Comparison of ENCODE assay signal across 8 cellular contexts in genomic region chr17:32341857-32342602, GRCh38. TPM values are rescaled to one million over a fixed set of nuclear protein-coding genes. Genes with fewer than 3 reads are reported as not detected.
A peak's percentile ranks its signal among the peaks of the same experiment; 100 is the strongest.
DNase-seq lines count a peak whose midpoint lies in the region; ATAC-seq and TF ChIP-seq lines count a peak whose summit lies in the region.

A gene with protein sequence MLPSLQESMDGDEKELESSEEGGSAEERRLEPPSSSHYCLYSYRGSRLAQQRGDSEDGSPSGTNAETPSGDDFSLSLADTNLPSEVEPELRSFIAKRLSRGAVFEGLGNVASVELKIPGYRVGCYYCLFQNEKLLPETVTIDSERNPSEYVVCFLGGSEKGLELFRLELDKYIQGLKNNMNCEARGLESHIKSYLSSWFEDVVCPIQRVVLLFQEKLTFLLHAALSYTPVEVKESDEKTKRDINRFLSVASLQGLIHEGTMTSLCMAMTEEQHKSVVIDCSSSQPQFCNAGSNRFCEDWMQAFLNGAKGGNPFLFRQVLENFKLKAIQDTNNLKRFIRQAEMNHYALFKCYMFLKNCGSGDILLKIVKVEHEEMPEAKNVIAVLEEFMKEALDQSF (minus strand): TSS chr17:32342173. CDS start chr17:32342139, 34 bp downstream.

- H3K4me3 ChIP-seq in CD8-positive, alpha-beta T cell (ENCODE audit: low read depth, low read length) = peak within 1 kb of the TSS; percentile 48
- H3K4me3 ChIP-seq in Panc1 (ENCODE audit: low read depth in 2 of 2, low read length in 2 of 2) = peak within 1 kb of the TSS; percentile 55 to 64
- H3K4me3 ChIP-seq in esophagus muscularis mucosa = peak within 1 kb of the TSS; percentile 72 to 76 (median 72)
- peak within 1 kb of the TSS; percentile 66 to 82 for H3K4me3 ChIP-seq in muscle layer of duodenum (ENCODE audit: low read depth in 1 of 2, low read length in 2 of 2)

- no peak for TF ChIP-seq CTCF in CD8-positive, alpha-beta T cell (IDR thresholded peaks at IDR 0.05)
- TF ChIP-seq CTCF in Panc1 (IDR thresholded peaks at IDR 0.05) (no peak), esophagus muscularis mucosa (IDR thresholded peaks at IDR 0.05) (no peak)

- H3K9me3 ChIP-seq in CD8-positive, alpha-beta T cell (ENCODE audit: low read length) = no peaks in the 10 kb centered on the region
- no peaks in the 10 kb centered on the region for H3K9me3 ChIP-seq in Panc1 (ENCODE audit: control insufficient read depth, insufficient read depth, low read depth, low read length)
- H3K9me3 ChIP-seq in esophagus muscularis mucosa = no peaks in the 10 kb centered on the region
- no peaks in the 10 kb centered on the region for H3K9me3 ChIP-seq in muscle layer of duodenum (ENCODE audit: control insufficient read depth in 1 of 2, low read length in 2 of 2)

- H3K4me1 Mint-ChIP-seq in CD8-positive, alpha-beta T cell (ENCODE audit: low read depth) = peaks cover 24% of the 10 kb centered on the region
- H3K4me1 Mint-ChIP-seq in activated T-cell treated with anti-CD3 and anti-CD28 coated beads, Interleukin-2, amount 50 U/mL, for 4 hours (ENCODE audit: low read depth) = peaks cover 18% of the 10 kb centered on the region

- no peaks in the 10 kb centered on the region for H3K27me3 Mint-ChIP-seq in CD8-positive, alpha-beta T cell (ENCODE audit: low read depth)
- H3K27me3 Mint-ChIP-seq in activated T-cell treated with anti-CD3 and anti-CD28 coated beads, Interleukin-2, amount 50 U/mL, for 4 hours (ENCODE audit: low read depth) = no peaks in the 10 kb centered on the region

- no peaks in the 10 kb centered on the region for H3K9me3 Mint-ChIP-seq in CD8-positive, alpha-beta T cell
- no peaks in the 10 kb centered on the region for H3K9me3 Mint-ChIP-seq in activated T-cell treated with anti-CD3 and anti-CD28 coated beads, Interleukin-2, amount 50 U/mL, for 4 hours

- no TSS peak for BruUV-seq in Panc1 (replicated peaks; lab: Mats Ljungman, UMichigan)

- TF ChIP-seq EP300 in esophagus muscularis mucosa (IDR thresholded peaks at IDR 0.05) = no peak

- H3K27me3 ChIP-seq in CD8-positive, alpha-beta T cell (ENCODE audit: insufficient read depth, low read length) = no peaks in the 10 kb centered on the region
- no peaks in the 10 kb centered on the region for H3K27me3 ChIP-seq in Panc1 (ENCODE audit: control insufficient read depth, insufficient read depth, low read length)
- H3K27me3 ChIP-seq in esophagus muscularis mucosa = no peaks in the 10 kb centered on the region
- H3K27me3 ChIP-seq in muscle layer of duodenum (ENCODE audit: low read depth, low read length) = no peaks in the 10 kb centered on the region

- H3K4me3 Mint-ChIP-seq in CD8-positive, alpha-beta T cell = peak within 1 kb of the TSS; percentile 92
- H3K4me3 Mint-ChIP-seq in activated T-cell treated with anti-CD3 and anti-CD28 coated beads, Interleukin-2, amount 50 U/mL, for 4 hours = peak within 1 kb of the TSS; percentile 87

- H3K27ac ChIP-seq in CD8-positive, alpha-beta T cell (ENCODE audit: low read depth, low read length) = peak within 1 kb of the TSS; percentile 49
- H3K27ac ChIP-seq in Panc1 (ENCODE audit: low read length) (peak within 1 kb of the TSS; percentile 91), esophagus muscularis mucosa (replicated peaks in 1 of 4) (peak within 1 kb of the TSS; percentile 75 to 85 (median 82)), muscle layer of duodenum (ENCODE audit: low read length) (peak within 1 kb of the TSS; percentile 78)

- TF ChIP-seq POLR2A in esophagus muscularis mucosa (IDR thresholded peaks at IDR 0.05; ENCODE audit: low read depth) = no peak

- H3K36me3 ChIP-seq in CD8-positive, alpha-beta T cell (ENCODE audit: insufficient read depth, low read length) = peaks cover 4% of the 10 kb centered on the region
- no peaks in the 10 kb centered on the region; the same call in 1 of the 2 replicates for H3K36me3 ChIP-seq in Panc1 (ENCODE audit: control insufficient read depth, insufficient read depth, low read length)
- H3K36me3 ChIP-seq in esophagus muscularis mucosa = peaks cover 14 to 29% (median 22%) of the 10 kb centered on the region in 4 donors
- peaks cover 7 to 20% of the 10 kb centered on the region in 2 donors for H3K36me3 ChIP-seq in muscle layer of duodenum (ENCODE audit: control insufficient read depth in 1 of 2, insufficient read depth in 2 of 2, low read length in 2 of 2)

- intact Hi-C loops in CD8-positive, alpha-beta T cell (cut with DNase I, micrococcal nuclease) = loop anchor here (1.0 to 10.0 kb wide), 4 partner anchors 8 to 535 kb away; partner anchors contain the start of genes ZNF207 (in 2 of the 2), MYO1D (in 1 of the 2) and PSMD11 (in 1 of the 2)
- intact Hi-C loops in Panc1 (cut with micrococcal nuclease; ENCODE audit: unreplicated experiment) (no loop called here), esophagus muscularis mucosa (cut with DNase I) (no loop called here)

- peak; percentile 64 to 89 (median 78) for DNase-seq in CD8-positive, alpha-beta T cell
- peak; percentile 72 for DNase-seq in HT1080 (ENCODE audit: low read depth)
- DNase-seq in Panc1 (ENCODE audit: low read depth, low spot score) = peak; percentile 33
- peak; percentile 77 for DNase-seq in activated T-cell treated with anti-CD3 and anti-CD28 coated beads, Interleukin-2, amount 50 U/mL, for 4 hours
- DNase-seq in esophagus muscularis mucosa (ENCODE audit: extremely low spot score) = peak; percentile 95
- DNase-seq in stimulated activated CD8-positive, alpha-beta memory T cell treated with anti-CD3 and anti-CD28 coated beads, Interleukin-7, amount 100 ng/mL, for 24 hours (ENCODE audit: low read depth) = peak; percentile 64

- ATAC-seq in CD8-positive, alpha-beta T cell = peak; percentile 90
- peak; percentile 73 for ATAC-seq in GM19455 (IDR thresholded peaks at IDR 0.05; ENCODE audit: unreplicated experiment)
- peak; percentile 98 for ATAC-seq in Panc1
- ATAC-seq in activated T-cell treated with anti-CD3 and anti-CD28 coated beads, Interleukin-2, amount 50 U/mL, for 4 hours = peak; percentile 96 to 97

- CTCF ChIA-PET in CD8-positive, alpha-beta T cell (lab: Charles Lee) = interaction anchor here (0.9 to 1.2 kb wide), 2 partner anchors 8 to 28 kb away, joined by 3 to 4 read pairs; partner anchors contain the start of gene ZNF207
- CTCF ChIA-PET in Panc1 (lab: Charles Lee) = no interaction called here

- peaks cover 31% of the 10 kb centered on the region for H3K36me3 Mint-ChIP-seq in CD8-positive, alpha-beta T cell
- peaks cover 8% of the 10 kb centered on the region for H3K36me3 Mint-ChIP-seq in activated T-cell treated with anti-CD3 and anti-CD28 coated beads, Interleukin-2, amount 50 U/mL, for 4 hours (ENCODE audit: insufficient read depth)

- POLR2A ChIA-PET in CD8-positive, alpha-beta T cell (lab: Charles Lee) = interaction anchor here (1.0 to 1.8 kb wide), 2 partner anchors 9 to 23 kb away, joined by 4 to 9 read pairs; no protein-coding TSS in a partner anchor
- POLR2A ChIA-PET in Panc1 (lab: Charles Lee) = no interaction called here

- WGBS in esophagus muscularis mucosa = 12% methylated on average over 8 of the region's 47 CpGs

- in situ Hi-C loops in Panc1 (cut with HindIII; ENCODE audit: low pct_unique_long_range_greater_than_20kb, low sequenced_read_pairs) = no loop called here

- peaks cover 21% of the 10 kb centered on the region for H3K4me1 ChIP-seq in CD8-positive, alpha-beta T cell (ENCODE audit: insufficient read depth, low read length)
- H3K4me1 ChIP-seq in Panc1 (ENCODE audit: control insufficient read depth, insufficient read depth, low read length) = peaks cover 12% of the 10 kb centered on the region
- H3K4me1 ChIP-seq in esophagus muscularis mucosa = peaks cover 7 to 21% (median 19%) of the 10 kb centered on the region in 4 donors
- peaks cover 6 to 12% of the 10 kb centered on the region in 2 donors for H3K4me1 ChIP-seq in muscle layer of duodenum (ENCODE audit: control insufficient read depth in 1 of 2, insufficient read depth in 2 of 2, low read length in 2 of 2)

- peak within 1 kb of the TSS; percentile 92 for H3K27ac Mint-ChIP-seq in CD8-positive, alpha-beta T cell

RNA-seq across cellular contexts. Expression of the gene that starts here (rescaled TPM):
- 10 to 100 TPM; 12.5 to 14.0 TPM for total RNA-seq in CD8-positive, alpha-beta T cell
- 24.3 and 26.2 TPM in 2 replicates for total RNA-seq in HT1080 (2014; rRNA removed; shearing (Covaris generic))
- polyA plus RNA-seq in HT1080 (2015; cell fraction: cytosol; rRNA removed) = 25.6 and 28.4 TPM in 2 replicates
- polyA plus RNA-seq in HT1080 (2015; cell fraction: nucleus; rRNA removed) = 34.1 and 34.4 TPM in 2 replicates
- total RNA-seq in Panc1 (2021; ENCODE audit: unreplicated experiment) (31.6 TPM), esophagus muscularis mucosa (10 to 100 TPM in 1 of 4 donors, 1 to 10 TPM in 3; 9.1 to 11.6 (median 9.5) TPM)
- polyA plus RNA-seq in Panc1 (2012; ENCODE audit: insufficient read length) = 25.8 TPM
- 10 to 100 TPM; 29.1 to 34.1 (median 31.7) TPM for total RNA-seq in activated T-cell treated with anti-CD3 and anti-CD28 coated beads, Interleukin-2, amount 50 U/mL, for 4 hours

Comparison
In these comparisons a context has a peak if more than half of its experiments do, and no peak if none do; other contexts are left out.
1. Peak in every context shown above with its lines: DNase-seq, ATAC-seq, H3K4me3 ChIP-seq and H3K27ac ChIP-seq.
2. DNase-seq: peak in every context shown above with its lines; median percentile 95 in esophagus muscularis mucosa; 78 in CD8-positive, alpha-beta T cell; 77 in activated T-cell treated with anti-CD3 and anti-CD28 coated beads, Interleukin-2, amount 50 U/mL, for 4 hours; 72 in HT1080; 64 in stimulated activated CD8-positive, alpha-beta memory T cell treated with anti-CD3 and anti-CD28 coated beads, Interleukin-7, amount 100 ng/mL, for 24 hours; 33 in Panc1.
3. intact Hi-C loops: an anchor here in CD8-positive, alpha-beta T cell (1.0 to 10.0 kb wide); none called in Panc1 and esophagus muscularis mucosa.